ENCODE assay signal across 8 cellular contexts in the genomic region with DNA sequence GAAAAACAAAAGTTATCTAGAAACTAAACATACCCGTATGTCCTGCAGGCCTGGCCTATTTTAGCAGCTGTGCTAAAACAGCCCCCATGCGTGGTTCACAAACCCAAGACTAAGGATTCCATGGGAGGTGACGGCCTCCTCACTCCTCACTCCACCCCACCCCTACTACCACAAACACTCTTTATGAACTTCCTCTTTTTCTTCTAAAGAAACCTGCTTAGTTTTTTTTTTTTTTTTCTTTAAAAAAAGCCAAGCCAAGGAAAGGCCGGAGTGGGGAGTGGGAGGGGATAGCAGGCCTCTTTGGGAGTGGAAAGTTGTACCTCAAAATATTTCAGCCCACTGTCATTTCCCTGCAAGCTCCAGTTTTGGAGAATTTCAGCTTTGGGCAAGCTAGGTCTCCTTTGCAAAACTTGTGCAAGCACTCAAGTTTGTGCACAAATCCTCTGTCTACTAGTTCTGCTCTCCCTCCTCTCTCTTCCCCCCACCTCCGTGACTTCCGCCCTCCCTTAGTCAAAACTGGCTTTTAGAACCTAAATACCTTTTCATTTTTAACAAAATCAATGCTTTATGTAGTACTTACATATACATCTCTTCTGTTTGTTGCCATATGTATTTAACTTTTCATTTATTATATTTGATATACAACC. TPM values are rescaled to one million over a fixed set of nuclear protein-coding genes. Genes with fewer than 3 reads are reported as not detected.
DNase-seq lines count a peak whose midpoint lies in the region; ATAC-seq and TF ChIP-seq lines count a peak whose summit lies in the region.

No MANE protein-coding gene starts in this region.

- CTCF ChIA-PET in CD8-positive, alpha-beta T cell (lab: Charles Lee), result interaction anchor here (1.0 to 2.8 kb wide), 5 partner anchors 16 to 129 kb away, joined by 3 to 14 read pairs (median 8); no protein-coding TSS in a partner anchor

- POLR2A ChIA-PET in CD8-positive, alpha-beta T cell (lab: Charles Lee), result interaction anchor here (0.6 to 2.8 kb wide), 11 partner anchors 14 to 129 kb away, joined by 3 to 15 read pairs (median 3); no protein-coding TSS in a partner anchor

- no peaks in the 10 kb centered on the region for H3K36me3 ChIP-seq in CD8-positive, alpha-beta T cell (ENCODE audit: insufficient read depth, low read length)

- DNase-seq in CD8-positive, alpha-beta T cell, result peak in 3 of 7 experiments; percentile 29 to 49 (median 33)
- DNase-seq in GM20000 (ENCODE audit: low spot score) (peak; percentile 70), right cardiac atrium (peak in 1 of 3 donors; percentile 23), UCSD-AML1 (lab: John Stamatoyannopoulos, UW; ENCODE audit: unreplicated experiment) (no peak), NCI-H2196 treated with DMSO at 0.1 percent for 48 hours (lab: John Stamatoyannopoulos, UW; ENCODE audit: unreplicated experiment) (no peak)
- DNase-seq in activated T-cell treated with anti-CD3 and anti-CD28 coated beads, Interleukin-2, amount 50 U/mL, for 48 hours, result peak; percentile 26 to 38
- DNase-seq in stimulated activated naive CD4-positive, alpha-beta T cell treated with Interleukin-2 at 50 U/mL for 16 hours (lab: John Stamatoyannopoulos, UW), result peak; percentile 14

- no peaks in the 10 kb centered on the region for H3K27me3 ChIP-seq in CD8-positive, alpha-beta T cell (ENCODE audit: insufficient read depth, low read length)
- no peaks in the 10 kb centered on the region for H3K27me3 ChIP-seq in right cardiac atrium (ENCODE audit: control insufficient read depth, insufficient read depth)

- H3K4me1 Mint-ChIP-seq in CD8-positive, alpha-beta T cell (ENCODE audit: low read depth), result peaks cover 48% of the 10 kb centered on the region

- no peaks in the 10 kb centered on the region for H3K27me3 Mint-ChIP-seq in CD8-positive, alpha-beta T cell (ENCODE audit: low read depth)

- no peak for TF ChIP-seq CTCF in CD8-positive, alpha-beta T cell (IDR thresholded peaks at IDR 0.05)
- TF ChIP-seq CTCF in GM20000 (IDR thresholded peaks at IDR 0.05; ENCODE audit: extremely low read depth, missing control alignments), result no peak

- peak overlapping the region; percentile 69 for H3K27ac ChIP-seq in CD8-positive, alpha-beta T cell (ENCODE audit: low read depth, low read length)
- H3K27ac ChIP-seq in right cardiac atrium (ENCODE audit: low read length), result peak overlapping the region; percentile 96

- H3K4me3 Mint-ChIP-seq in CD8-positive, alpha-beta T cell, result peak overlapping the region; percentile 97

- H3K9me3 ChIP-seq in CD8-positive, alpha-beta T cell (ENCODE audit: low read length), result no peaks in the 10 kb centered on the region
- no peaks in the 10 kb centered on the region for H3K9me3 ChIP-seq in right cardiac atrium (ENCODE audit: control insufficient read depth, low read length)

- WGBS in right cardiac atrium, result 21% methylated on average over 6 of the region's 6 CpGs

- H3K9me3 Mint-ChIP-seq in CD8-positive, alpha-beta T cell, result no peaks in the 10 kb centered on the region

- H3K36me3 Mint-ChIP-seq in CD8-positive, alpha-beta T cell, result peaks cover 16% of the 10 kb centered on the region

- peak overlapping the region; percentile 79 for H3K4me3 ChIP-seq in CD8-positive, alpha-beta T cell (ENCODE audit: low read depth, low read length)
- peak overlapping the region; percentile 68 for H3K4me3 ChIP-seq in right cardiac atrium (ENCODE audit: low read length)

- H3K27ac Mint-ChIP-seq in CD8-positive, alpha-beta T cell, result peak overlapping the region; percentile 90

- peaks cover 30% of the 10 kb centered on the region for H3K4me1 ChIP-seq in CD8-positive, alpha-beta T cell (ENCODE audit: insufficient read depth, low read length)
- no peaks in the 10 kb centered on the region for H3K4me1 ChIP-seq in right cardiac atrium (ENCODE audit: control insufficient read depth, insufficient read depth, low read length)

- ATAC-seq in CD8-positive, alpha-beta T cell, result peak; percentile 47
- ATAC-seq in HG03565 (IDR thresholded peaks at IDR 0.05; ENCODE audit: unreplicated experiment) (peak; percentile 26), right cardiac atrium (no peak)

- intact Hi-C loops in CD8-positive, alpha-beta T cell (cut with DNase I, micrococcal nuclease), result loop anchor here (1.0 to 5.0 kb wide), 7 partner anchors 51 to 1136 kb away; partner anchors contain the start of gene PAQR3 (in 1 of the 2)
- intact Hi-C loops in right cardiac atrium (cut with DNase I), result loop anchor here in 1 of 4 donors (10.0 kb wide), 1 partner anchor 111 kb away; no protein-coding TSS in a partner anchor

RNA-seq across cellular contexts. Expression of gene ANTXR2, which starts 0.5 kb away (rescaled TPM):
- 1 to 10 TPM; 6.9 to 8.6 TPM for total RNA-seq in CD8-positive, alpha-beta T cell
- total RNA-seq in right cardiac atrium, result 10 to 100 TPM; 38.6 to 51.4 (median 46.7) TPM
- 13.5 TPM for polyA plus RNA-seq in right cardiac atrium

Comparison
In these comparisons a context has a peak if more than half of its experiments do, and no peak if none do; other contexts are left out.
1. ATAC-seq: peak in CD8-positive, alpha-beta T cell (single experiment) and HG03565 (single experiment); none in right cardiac atrium (0 of 2).
2. DNase-seq: peak in GM20000 (single experiment), activated T-cell treated with anti-CD3 and anti-CD28 coated beads, Interleukin-2, amount 50 U/mL, for 48 hours (2 of 2) and stimulated activated naive CD4-positive, alpha-beta T cell treated with Interleukin-2 at 50 U/mL for 16 hours (single experiment); none in UCSD-AML1 (single experiment) and NCI-H2196 treated with DMSO at 0.1 percent for 48 hours (single experiment).
3. RNA of gene ANTXR2, which starts 0.5 kb away (total RNA-seq): 38.6 to 51.4 TPM in right cardiac atrium; 6.9 to 8.6 TPM in CD8-positive, alpha-beta T cell; every median in the first group is over 4 times any median in the second.